ENCODE assay signal across 8 cellular contexts in the genomic region with DNA sequence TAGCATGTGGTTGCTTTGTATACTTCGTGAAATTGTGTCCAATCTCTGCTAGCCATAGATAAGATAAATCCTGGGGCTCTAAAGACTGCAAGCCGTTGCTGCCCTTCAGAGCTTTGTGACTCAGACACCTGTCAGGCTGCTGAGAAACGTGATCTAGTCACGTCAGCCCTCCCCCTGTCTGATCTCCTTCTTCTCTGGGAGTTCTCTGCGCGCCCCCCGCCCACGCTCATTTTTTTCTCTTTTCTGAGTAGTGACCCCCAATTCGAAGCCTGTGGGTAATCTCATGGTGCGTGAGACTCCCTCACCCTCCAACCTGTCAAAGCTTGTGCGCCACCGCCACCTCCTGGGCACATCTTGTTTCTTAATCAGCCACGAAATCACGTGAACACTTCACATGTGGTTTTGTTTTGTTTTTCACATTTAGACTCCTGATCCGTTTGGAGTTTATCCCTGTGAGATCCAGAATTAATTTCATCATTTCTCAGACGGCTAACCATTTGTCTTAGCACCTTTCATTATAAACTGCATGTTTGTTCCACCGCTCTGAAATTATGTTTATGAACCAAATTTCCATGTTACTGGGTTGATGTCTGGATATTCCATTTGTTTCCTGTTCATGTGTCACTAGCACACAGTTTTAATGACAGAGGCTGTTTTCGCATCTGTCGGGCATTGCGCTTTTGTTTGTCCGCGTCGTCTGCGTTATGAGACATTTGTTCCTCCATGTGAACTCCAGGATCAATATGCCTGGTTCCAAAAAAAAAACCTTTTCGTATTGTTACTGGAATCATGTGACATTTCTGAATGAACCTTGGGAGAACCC. TPM values are rescaled to one million over a fixed set of nuclear protein-coding genes. Genes with fewer than 3 reads are reported as not detected.
A peak's percentile ranks its signal among the peaks of the same experiment; 100 is the strongest.
DNase-seq lines count a peak whose midpoint lies in the region; ATAC-seq lines count a peak whose summit lies in the region.

No MANE protein-coding gene starts in this region.

- no peak overlapping the region for H3K23ac ChIP-seq in mesenchymal stem cell (ENCODE audit: low read length in 2 of 2)

- H4K91ac ChIP-seq in mesenchymal stem cell (ENCODE audit: low read length) = no peak overlapping the region

- H2BK120ac ChIP-seq in mesenchymal stem cell (ENCODE audit: low read depth, low read length) = no peak overlapping the region

- H3K4me3 ChIP-seq in endocrine pancreas (ENCODE audit: control insufficient read depth, insufficient read depth, low read length) (peak overlapping the region; percentile 89), mesenchymal stem cell (ENCODE audit: insufficient read depth in 1 of 2, low read depth in 1 of 2, low read length in 2 of 2) (peak overlapping the region; percentile 91 to 95)

- H3K79me1 ChIP-seq in mesenchymal stem cell (replicated peaks; ENCODE audit: low read length, poor library complexity, severe bottlenecking) = peaks cover 24% of the 10 kb centered on the region

- H4K8ac ChIP-seq in mesenchymal stem cell (ENCODE audit: low read length) = peak overlapping the region; percentile 28

- no peaks in the 10 kb centered on the region for H3K4me1 ChIP-seq in endocrine pancreas (ENCODE audit: control insufficient read depth, insufficient read depth, low read length)
- H3K4me1 ChIP-seq in mesenchymal stem cell (ENCODE audit: control insufficient read depth, insufficient read depth, low read depth, low read length) = peaks cover 6% of the 10 kb centered on the region

- H2AK5ac ChIP-seq in mesenchymal stem cell (ENCODE audit: low read length, severe bottlenecking) = peak overlapping the region; percentile 56

- no peak overlapping the region for H2AFZ ChIP-seq in mesenchymal stem cell (ENCODE audit: low read depth, low read length)

- peak overlapping the region; percentile 90 for H3K4me2 ChIP-seq in mesenchymal stem cell (ENCODE audit: low read length, poor library complexity, severe bottlenecking)

- H3K9ac ChIP-seq in endocrine pancreas (ENCODE audit: control insufficient read depth, insufficient read depth, low read length) = peak overlapping the region; percentile 85
- H3K9ac ChIP-seq in mesenchymal stem cell (ENCODE audit: low read length) = peak overlapping the region; percentile 99

- H3K9me3 ChIP-seq in endocrine pancreas (ENCODE audit: control insufficient read depth, low read length) (no peaks in the 10 kb centered on the region), mesenchymal stem cell (ENCODE audit: control insufficient read depth, low read length) (no peaks in the 10 kb centered on the region)

- no peak overlapping the region for H3K27ac ChIP-seq in mesenchymal stem cell (ENCODE audit: low read length, poor library complexity, severe bottlenecking)

- H2BK12ac ChIP-seq in mesenchymal stem cell (ENCODE audit: low read length in 2 of 2) = no peak overlapping the region

- DNase-seq in COLO668 (lab: John Stamatoyannopoulos, UW; ENCODE audit: unreplicated experiment) (peak; percentile 79), NOMO-1 (lab: John Stamatoyannopoulos, UW; ENCODE audit: unreplicated experiment in 2 of 2) (peak; percentile 78 to 85), mesenchymal stem cell (peak; percentile 87), cortex of kidney (lab: John Stamatoyannopoulos, UW) (no peak)
- DNase-seq in activated CD8-positive, alpha-beta memory T cell treated with anti-CD3 and anti-CD28 coated beads, Interleukin-2, amount 50 U/mL, for 1 hour (ENCODE audit: extremely low read depth) = peak; percentile 58
- DNase-seq in stimulated activated CD4-positive, alpha-beta T cell treated with anti-CD3 and anti-CD28 coated beads, TNF-alpha, amount 100 ng/mL, for 48 hours (ENCODE audit: low read depth in 3 of 3) = peak; percentile 50 to 69 (median 52)

- WGBS in mesenchymal stem cell = 11% methylated on average over 25 of the region's 25 CpGs

- H3K14ac ChIP-seq in mesenchymal stem cell (ENCODE audit: low read length in 2 of 2) = no peak overlapping the region

- no peak overlapping the region for H3K4ac ChIP-seq in mesenchymal stem cell (ENCODE audit: low read depth in 1 of 2, low read length in 2 of 2)

- H3K18ac ChIP-seq in mesenchymal stem cell (ENCODE audit: low read depth in 1 of 2, low read length in 2 of 2) = no peak overlapping the region

- H2BK15ac ChIP-seq in mesenchymal stem cell (ENCODE audit: low read depth, poor library complexity, severe bottlenecking) = no peak overlapping the region

- peak; percentile 37 for ATAC-seq in HG02642 (IDR thresholded peaks at IDR 0.05; ENCODE audit: poor library complexity, unreplicated experiment)

- H2BK5ac ChIP-seq in mesenchymal stem cell (ENCODE audit: low read depth, low read length, poor library complexity, severe bottlenecking) = no peak overlapping the region

- no peaks in the 10 kb centered on the region for H3K27me3 ChIP-seq in endocrine pancreas (ENCODE audit: control insufficient read depth, insufficient read depth, low read length)
- peaks cover 0 to under 1% of the 10 kb centered on the region in 2 experiments for H3K27me3 ChIP-seq in mesenchymal stem cell (ENCODE audit: control insufficient read depth in 1 of 2, insufficient read depth in 1 of 2, low read length in 2 of 2)

- H3K36me3 ChIP-seq in endocrine pancreas (ENCODE audit: control insufficient read depth, insufficient read depth, low read length) (no peaks in the 10 kb centered on the region), mesenchymal stem cell (ENCODE audit: control insufficient read depth in 1 of 2, insufficient read depth in 2 of 2, low read depth in 1 of 2, low read length in 2 of 2) (peaks cover 12 to 18% of the 10 kb centered on the region in 2 experiments)

RNA-seq across cellular contexts. Expression of a gene that starts 1.0 kb away (rescaled TPM):
- polyA plus RNA-seq in mesenchymal stem cell (2013, experiment 1 of 2) = 3.8 TPM
- 4.3 TPM for polyA plus RNA-seq in mesenchymal stem cell (2013, experiment 2 of 2)

RNA-seq across cellular contexts. Expression of a gene that starts 16.2 kb away (rescaled TPM):
- polyA plus RNA-seq in mesenchymal stem cell (2013, experiment 1 of 2) = 0.99 TPM
- 1.00 TPM for polyA plus RNA-seq in mesenchymal stem cell (2013, experiment 2 of 2)

RNA-seq across cellular contexts. Expression of a gene that starts 45.0 kb away (rescaled TPM):
- 0.43 TPM for polyA plus RNA-seq in mesenchymal stem cell (2013, experiment 1 of 2)
- 0.37 TPM for polyA plus RNA-seq in mesenchymal stem cell (2013, experiment 2 of 2)
